Comparison of ENCODE assay signal across 8 cellular contexts in genomic region chr3:123449092-123449985, GRCh38. TPM values are rescaled to one million over a fixed set of nuclear protein-coding genes. Genes with fewer than 3 reads are reported as not detected.
A peak's percentile ranks its signal among the peaks of the same experiment; 100 is the strongest.
DNase-seq lines count a peak whose midpoint lies in the region; ATAC-seq and TF ChIP-seq lines count a peak whose summit lies in the region.

No MANE protein-coding gene starts in this region.

- no peak overlapping the region for H2BK15ac ChIP-seq in neuronal stem cell (ENCODE audit: low read length)

- H3K9me3 ChIP-seq in WERI-Rb-1 (ENCODE audit: severe bottlenecking) (no peaks in the 10 kb centered on the region), neuronal stem cell (replicated peaks in 1 of 2; ENCODE audit: control insufficient read depth in 2 of 2, insufficient read depth in 1 of 2, low read depth in 1 of 2, low read length in 2 of 2) (peaks cover 0 to 2% of the 10 kb centered on the region in 2 donors)

- H2AFZ ChIP-seq in neuronal stem cell (ENCODE audit: low read length) = peak overlapping the region; percentile 100

- DNase-seq in activated CD4-positive, alpha-beta T cell treated with anti-CD3 and anti-CD28 coated beads for 48 hours = peak; percentile 25
- no peak for DNase-seq in activated CD4-positive, alpha-beta T cell treated with anti-CD3 and anti-CD28 coated beads for 4 hours
- DNase-seq in WERI-Rb-1 (peak; percentile 53), germinal center (ENCODE audit: low spot score) (peak; percentile 38), neuronal stem cell (ENCODE audit: low spot score) (peak; percentile 47), NCI-H1092 treated with DMSO at 0.1 percent for 48 hours (lab: John Stamatoyannopoulos, UW) (no peak), ureter (ENCODE audit: low spot score) (no peak)

- H2BK5ac ChIP-seq in neuronal stem cell (ENCODE audit: low read length) = no peak overlapping the region

- no peak overlapping the region for H4K91ac ChIP-seq in neuronal stem cell (ENCODE audit: low read depth, low read length, poor library complexity)

- H3K4ac ChIP-seq in neuronal stem cell (ENCODE audit: low read length) = no peak overlapping the region

- no peak overlapping the region for H2BK12ac ChIP-seq in neuronal stem cell (ENCODE audit: low read length)

- H3K36me3 ChIP-seq in WERI-Rb-1 = no peaks in the 10 kb centered on the region
- H3K36me3 ChIP-seq in neuronal stem cell (replicated peaks in 1 of 2; ENCODE audit: control insufficient read depth in 2 of 2, insufficient read depth in 2 of 2, low read length in 2 of 2) = no peaks in the 10 kb centered on the region

- peak overlapping the region; percentile 74 for H3K9ac ChIP-seq in neuronal stem cell (ENCODE audit: low read depth, low read length, poor library complexity)

- H3K18ac ChIP-seq in neuronal stem cell (ENCODE audit: low read length) = peak overlapping the region; percentile 97

- no CpG with 5 or more reads among the region's 114 CpGs for WGBS in neuronal stem cell (ENCODE audit: extremely low coverage in 2 of 2, insufficient read length in 2 of 2, insufficient replicate concordance in 1 of 2), 2 donors

- H3K4me1 ChIP-seq in neuronal stem cell (ENCODE audit: control insufficient read depth in 2 of 2, insufficient read depth in 1 of 2, low read depth in 1 of 2, low read length in 2 of 2) = peaks cover 0 to 5% of the 10 kb centered on the region in 2 donors

- H3K4me3 ChIP-seq in WERI-Rb-1 (ENCODE audit: low read depth, low read length) (peak overlapping the region; percentile 66), neuronal stem cell (ENCODE audit: low read length in 2 of 2) (peak overlapping the region; percentile 55 to 89)

- H3K27me3 ChIP-seq in WERI-Rb-1 (ENCODE audit: insufficient read depth, low read depth, severe bottlenecking) = peaks cover 4% of the 10 kb centered on the region
- H3K27me3 ChIP-seq in neuronal stem cell (ENCODE audit: control insufficient read depth in 3 of 3, insufficient read depth in 3 of 3, low read depth in 1 of 3, low read length in 3 of 3) = peaks cover 9 to 69% (median 35%) of the 10 kb centered on the region in 3 experiments

- no peak overlapping the region for H2AK5ac ChIP-seq in neuronal stem cell (ENCODE audit: low read depth, low read length)

- H3K79me1 ChIP-seq in neuronal stem cell (ENCODE audit: low read depth, low read length) = no peaks in the 10 kb centered on the region

- no peak for ATAC-seq in GM19351 (IDR thresholded peaks at IDR 0.05; ENCODE audit: unreplicated experiment)

- H3K4me2 ChIP-seq in neuronal stem cell (ENCODE audit: insufficient read depth, low read length, poor library complexity, severe bottlenecking) = peak overlapping the region; percentile 96

- H2BK120ac ChIP-seq in neuronal stem cell (ENCODE audit: low read depth, low read length) = no peak overlapping the region

- H3K27ac ChIP-seq in WERI-Rb-1 (no peak overlapping the region), neuronal stem cell (replicated peaks; ENCODE audit: low read length) (no peak overlapping the region)

- no peak overlapping the region for H4K8ac ChIP-seq in neuronal stem cell (ENCODE audit: low read depth, low read length)

- TF ChIP-seq CTCF in WERI-Rb-1 (IDR thresholded peaks at IDR 0.05; ENCODE audit: low read depth, low read length) = no peak

- H3K23ac ChIP-seq in neuronal stem cell (ENCODE audit: low read depth, low read length, poor library complexity) = no peak overlapping the region

- H3K14ac ChIP-seq in neuronal stem cell (ENCODE audit: low read length) = no peak overlapping the region

RNA-seq across cellular contexts. Expression of gene ADCY5, which starts 0.4 kb away (rescaled TPM):
- 2.2 TPM for polyA plus RNA-seq in neuronal stem cell (2013, experiment 1 of 2)
- 2.2 TPM for polyA plus RNA-seq in neuronal stem cell (2013, experiment 2 of 2)
- 27.8 TPM for total RNA-seq in ureter

Comparison
In these comparisons a context has a peak if more than half of its experiments do, and no peak if none do; other contexts are left out.
1. DNase-seq: peak in activated CD4-positive, alpha-beta T cell treated with anti-CD3 and anti-CD28 coated beads for 48 hours (single experiment), WERI-Rb-1 (single experiment), germinal center (single experiment) and neuronal stem cell (single experiment); none in activated CD4-positive, alpha-beta T cell treated with anti-CD3 and anti-CD28 coated beads for 4 hours (0 of 2), NCI-H1092 treated with DMSO at 0.1 percent for 48 hours (single experiment) and ureter (single experiment).